ENCODE assay signal across 16 cellular contexts in the genomic region with DNA sequence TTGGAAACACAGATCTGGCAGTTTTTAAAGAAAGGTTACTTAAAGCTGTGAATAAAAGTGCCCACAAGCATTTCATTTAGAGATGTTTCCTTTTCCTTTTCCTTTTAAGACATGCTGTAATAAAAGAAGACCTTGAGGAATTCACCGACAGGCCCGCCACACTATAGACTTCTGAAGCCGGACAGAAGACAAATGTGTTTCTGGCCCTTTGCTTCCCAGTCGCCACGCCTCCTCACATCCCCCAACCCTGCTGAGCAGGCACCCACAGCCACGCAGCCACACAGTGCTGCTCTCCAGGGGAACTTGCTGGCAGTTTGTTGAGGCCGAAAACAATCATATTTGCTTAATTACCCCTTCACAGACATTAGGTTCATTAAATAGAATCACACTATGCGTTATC.
"Had no signal": no experiment of that assay in that cellular context is flagged by ENCODE, and none has a peak within 500 bp of the region (broad histone marks: within the 10 kb centered on the region; RNA-seq: fewer than 3 reads in every experiment).

No MANE protein-coding gene starts in this region.

- H3K4me3 ChIP-seq: ovary, skin epidermis, transverse colon had no signal

- H3K4me3 Mint-ChIP-seq: activated T-cell treated with anti-CD3 and anti-CD28 coated beads, Interleukin-2, amount 50 U/mL, for 4 hours; neural crest cell; stimulated activated memory B cell treated with anti-CD40 and anti-IgM and Interleukin-4, amounts not matched to agents 10 μg/mL and 1 μg/mL and 100 μg/mL, for 72 hours; T-helper 2 cell treated with Interferon-gamma antibody and Interleukin-4, amounts not matched to agents 5 μg/mL and 100 μg/mL, for 36 hours had no signal

- H3K9me3 ChIP-seq: ovary, transverse colon had no signal

- H3K9me3 Mint-ChIP-seq: activated T-cell treated with anti-CD3 and anti-CD28 coated beads, Interleukin-2, amount 50 U/mL, for 4 hours; neural crest cell; stimulated activated memory B cell treated with anti-CD40 and anti-IgM and Interleukin-4, amounts not matched to agents 10 μg/mL and 1 μg/mL and 100 μg/mL, for 72 hours; T-helper 2 cell treated with Interferon-gamma antibody and Interleukin-4, amounts not matched to agents 5 μg/mL and 100 μg/mL, for 36 hours had no signal

- ATAC-seq: activated naive CD4-positive, alpha-beta T cell treated with anti-CD3 and anti-CD28 coated beads, Interleukin-2, amount 50 U/mL, for 72 hours; activated T-cell treated with anti-CD3 and anti-CD28 coated beads, Interleukin-2, amount 50 U/mL, for 4 hours; left colon; stimulated activated memory B cell treated with anti-CD40 and anti-IgM and Interleukin-4, amounts not matched to agents 10 μg/mL and 1 μg/mL and 100 μg/mL, for 72 hours had no signal

- H3K27ac Mint-ChIP-seq: activated naive CD4-positive, alpha-beta T cell treated with anti-CD3 and anti-CD28 coated beads, Interleukin-2, amount 50 U/mL, for 72 hours; stimulated activated memory B cell treated with anti-CD40 and anti-IgM and Interleukin-4, amounts not matched to agents 10 μg/mL and 1 μg/mL and 100 μg/mL, for 72 hours; T-helper 2 cell treated with Interferon-gamma antibody and Interleukin-4, amounts not matched to agents 5 μg/mL and 100 μg/mL, for 36 hours had no signal

- H3K36me3 ChIP-seq: ovary had no signal

- DNase-seq: activated CD4-positive, alpha-beta T cell treated with anti-CD3 and anti-CD28 coated beads, Interleukin-2, amount 50 U/mL, for 4 hours; activated CD4-positive, CD25-positive, alpha-beta regulatory T cell treated with anti-CD3 and anti-CD28 coated beads, Interleukin-2, amount 50 U/mL, for 72 hours; activated effector memory CD4-positive, alpha-beta T cell treated with anti-CD3 and anti-CD28 coated beads, Interleukin-2, amount 50 U/mL, for 16 hours; activated T-cell treated with anti-CD3 and anti-CD28 coated beads, Interleukin-2, amount 50 U/mL, for 4 hours; anterior cingulate cortex; effector CD8-positive, alpha-beta T cell; hypothalamus; left colon; ovary; substantia nigra; transverse colon had no signal

- H3K27me3 Mint-ChIP-seq: stimulated activated memory B cell treated with anti-CD40 and anti-IgM and Interleukin-4, amounts not matched to agents 10 μg/mL and 1 μg/mL and 100 μg/mL, for 72 hours had no signal

- H3K27ac ChIP-seq: ovary, skin epidermis, transverse colon had no signal
